Comparison of ENCODE assay signal across 8 cellular contexts in genomic region chr7:92133133-92133736, GRCh38. TPM values are rescaled to one million over a fixed set of nuclear protein-coding genes. Genes with fewer than 3 reads are reported as not detected.
DNase-seq lines count a peak whose midpoint lies in the region; ATAC-seq and TF ChIP-seq lines count a peak whose summit lies in the region.

No MANE protein-coding gene starts in this region.

- H3K36me3 Mint-ChIP-seq in naive B cell = peaks cover 7 to 12% of the 10 kb centered on the region in 2 donors

- H3K79me2 ChIP-seq in OCI-LY3 (ENCODE audit: low read length) = peaks cover 54% of the 10 kb centered on the region

- H3K27me3 ChIP-seq in OCI-LY3 (ENCODE audit: low read depth, low read length) (no peaks in the 10 kb centered on the region), duodenal mucosa (ENCODE audit: control insufficient read depth in 1 of 2, insufficient read depth in 2 of 2, low read length in 2 of 2) (no peaks in the 10 kb centered on the region)

- TF ChIP-seq CTCF in OCI-LY3 (IDR thresholded peaks at IDR 0.05; ENCODE audit: low read depth, low read length) = no peak

- peak overlapping the region; percentile 98 to 100 (median 100) for H3K27ac Mint-ChIP-seq in naive B cell

- H3K4me3 Mint-ChIP-seq in naive B cell = peak overlapping the region; percentile 91 to 100 (median 98)

- H3K9me3 ChIP-seq in OCI-LY3 (ENCODE audit: insufficient read depth, low read length) (no peaks in the 10 kb centered on the region), duodenal mucosa (ENCODE audit: control insufficient read depth in 1 of 2, low read length in 2 of 2) (no peaks in the 10 kb centered on the region)

- H3K4me1 Mint-ChIP-seq in naive B cell = peaks cover 17 to 45% (median 31%) of the 10 kb centered on the region in 3 donors

- H3K27me3 Mint-ChIP-seq in naive B cell = no peaks in the 10 kb centered on the region

- H3K36me3 ChIP-seq in OCI-LY3 (replicated peaks; ENCODE audit: low read depth, low read length) (peaks cover 34% of the 10 kb centered on the region), duodenal mucosa (ENCODE audit: control insufficient read depth in 1 of 2, insufficient read depth in 2 of 2, low read length in 2 of 2) (peaks cover 10 to 25% of the 10 kb centered on the region in 2 donors)

- peak overlapping the region; percentile 94 for H3K4me2 ChIP-seq in OCI-LY3 (ENCODE audit: low read length)

- H3K4me1 ChIP-seq in OCI-LY3 (ENCODE audit: low read length) (peaks cover 32% of the 10 kb centered on the region), duodenal mucosa (ENCODE audit: control insufficient read depth in 1 of 2, insufficient read depth in 2 of 2, low read length in 2 of 2) (peaks cover 22 to 24% of the 10 kb centered on the region in 2 donors)

- ATAC-seq in GM18520 (IDR thresholded peaks at IDR 0.05; ENCODE audit: unreplicated experiment) (peak; percentile 9), HG02610 (IDR thresholded peaks at IDR 0.05; ENCODE audit: unreplicated experiment) (peak; percentile 12), naive B cell (ENCODE audit: low read depth in 2 of 2) (peak; percentile 9 to 15)

- peak overlapping the region; percentile 96 for H3K9ac ChIP-seq in OCI-LY3 (ENCODE audit: low read length)
- peak overlapping the region; percentile 86 to 99 for H3K9ac ChIP-seq in duodenal mucosa (ENCODE audit: low read depth in 1 of 2, low read length in 2 of 2)

- H3K4me3 ChIP-seq in OCI-LY3 (ENCODE audit: low read length) (peak overlapping the region; percentile 90), duodenal mucosa (ENCODE audit: low read depth in 1 of 2, low read length in 2 of 2) (peak overlapping the region; percentile 82 to 91)

- H3K9me3 Mint-ChIP-seq in naive B cell = no peaks in the 10 kb centered on the region

- H4K20me1 ChIP-seq in OCI-LY3 (ENCODE audit: insufficient read depth, low read length) = peaks cover 39% of the 10 kb centered on the region

- H3K27ac ChIP-seq in OCI-LY3 (ENCODE audit: low read length) (peak overlapping the region; percentile 90), duodenal mucosa (ENCODE audit: low read depth, low read length) (peak overlapping the region; percentile 98)

- no peak for DNase-seq in naive B cell
- DNase-seq in NCI-H2196 treated with DMSO at 0.1 percent for 48 hours (lab: John Stamatoyannopoulos, UW; ENCODE audit: unreplicated experiment) = no peak
- DNase-seq in central memory CD4-positive, alpha-beta T cell = no peak
- no peak for DNase-seq in C1 segment of cervical spinal cord (lab: John Stamatoyannopoulos, UW)

- no peak overlapping the region for H2AFZ ChIP-seq in OCI-LY3 (ENCODE audit: low read depth, low read length)

RNA-seq across cellular contexts. Expression of gene CYP51A1, which starts 1.0 kb away (rescaled TPM):
- polyA plus RNA-seq in naive B cell (ENCODE audit: low read depth in 6 of 6) = 10 to 100 TPM in 5 of 6 donors, 1 to 10 TPM in 1; 9.1 to 28.8 (median 15.6) TPM

RNA-seq across cellular contexts. Expression of gene LRRD1, which starts 45.7 kb away (rescaled TPM):
- polyA plus RNA-seq in naive B cell (ENCODE audit: low read depth in 6 of 6) = not detected
